1 cellular context compared by ENCODE assay signal in the genomic region with DNA sequence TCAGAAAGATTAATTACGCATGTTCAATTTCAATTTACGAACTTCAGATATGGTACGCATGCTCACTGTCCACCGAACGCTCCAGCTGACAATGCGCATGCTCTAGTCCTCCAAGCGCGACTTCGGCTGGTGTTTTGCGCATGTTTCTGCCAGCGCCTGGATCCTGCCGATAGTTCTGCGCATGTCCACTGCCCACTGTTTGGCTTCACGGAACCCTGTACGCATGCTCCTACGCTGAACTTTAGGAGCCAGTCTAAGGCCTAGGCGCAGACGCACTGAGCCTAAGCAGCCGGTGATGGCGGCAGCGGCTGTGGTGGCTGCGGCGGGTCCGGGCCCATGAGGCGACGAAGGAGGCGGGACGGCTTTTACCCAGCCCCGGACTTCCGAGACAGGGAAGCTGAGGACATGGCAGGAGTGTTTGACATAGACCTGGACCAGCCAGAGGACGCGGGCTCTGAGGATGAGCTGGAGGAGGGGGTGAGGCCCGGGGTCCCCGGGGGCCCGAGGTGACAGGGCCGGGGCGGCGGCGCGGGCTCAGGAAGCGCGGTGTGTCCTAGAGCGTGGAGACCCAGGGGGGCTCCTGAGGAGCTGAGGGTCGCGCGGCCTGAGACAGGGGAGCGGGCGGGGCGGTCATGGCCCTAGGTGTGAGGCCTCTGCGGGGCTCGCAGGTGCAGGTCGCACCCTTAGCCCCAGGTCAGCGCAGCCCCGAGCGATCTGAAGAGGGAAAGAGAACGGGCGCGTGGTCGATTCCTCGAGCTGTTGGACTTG.
A peak's percentile ranks its signal among the peaks of the same experiment; 100 is the strongest.
TF ChIP-seq lines count a peak whose summit lies in the region.

Gene RPS6KB1 (plus strand): TSS at position 273 of the 768 bp plus-strand sequence. CDS start 64 bp downstream, at position 337.
A gene with protein sequence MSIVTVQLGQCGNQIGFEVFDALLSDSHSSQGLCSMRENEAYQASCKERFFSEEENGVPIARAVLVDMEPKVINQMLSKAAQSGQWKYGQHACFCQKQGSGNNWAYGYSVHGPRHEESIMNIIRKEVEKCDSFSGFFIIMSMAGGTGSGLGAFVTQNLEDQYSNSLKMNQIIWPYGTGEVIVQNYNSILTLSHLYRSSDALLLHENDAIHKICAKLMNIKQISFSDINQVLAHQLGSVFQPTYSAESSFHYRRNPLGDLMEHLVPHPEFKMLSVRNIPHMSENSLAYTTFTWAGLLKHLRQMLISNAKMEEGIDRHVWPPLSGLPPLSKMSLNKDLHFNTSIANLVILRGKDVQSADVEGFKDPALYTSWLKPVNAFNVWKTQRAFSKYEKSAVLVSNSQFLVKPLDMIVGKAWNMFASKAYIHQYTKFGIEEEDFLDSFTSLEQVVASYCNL (minus strand): TSS at position 95 of the 768 bp plus-strand sequence. CDS start 1,941 bp downstream, outside the sequence.

TF ChIP-seq in K562, 482 proteins besides CTCF, POLR2A, EP300 and RAD21 (continued from another document):
- TF ChIP-seq ZBTB49 (CRISPR knock-in tag; IDR thresholded peaks at IDR 0.05; ENCODE audit: borderline replicate concordance): no peak
- TF ChIP-seq HOXB6 (CRISPR knock-in tag; IDR thresholded peaks at IDR 0.05; ENCODE audit: borderline replicate concordance): no peak
- TF ChIP-seq THRAP3 (IDR thresholded peaks at IDR 0.05; ENCODE audit: borderline replicate concordance): no peak
- TF ChIP-seq SRF (CRISPR knock-in tag; IDR thresholded peaks at IDR 0.05): no peak
- TF ChIP-seq CCAR2 (IDR thresholded peaks at IDR 0.05; ENCODE audit: low read depth, low read length): no peak
- TF ChIP-seq ZBTB11 (CRISPR knock-in tag; IDR thresholded peaks at IDR 0.05): peak in 1 of 3 experiments; percentile 85; a peak in 2 of 6 replicates
- TF ChIP-seq RFX7 (CRISPR knock-in tag; IDR thresholded peaks at IDR 0.05): no peak
- TF ChIP-seq SMAD4 (CRISPR knock-in tag; conservative IDR thresholded peaks at IDR 0.05): peak; percentile 23; the same call in 1 of the 2 replicates
- TF ChIP-seq, protein P1, sequence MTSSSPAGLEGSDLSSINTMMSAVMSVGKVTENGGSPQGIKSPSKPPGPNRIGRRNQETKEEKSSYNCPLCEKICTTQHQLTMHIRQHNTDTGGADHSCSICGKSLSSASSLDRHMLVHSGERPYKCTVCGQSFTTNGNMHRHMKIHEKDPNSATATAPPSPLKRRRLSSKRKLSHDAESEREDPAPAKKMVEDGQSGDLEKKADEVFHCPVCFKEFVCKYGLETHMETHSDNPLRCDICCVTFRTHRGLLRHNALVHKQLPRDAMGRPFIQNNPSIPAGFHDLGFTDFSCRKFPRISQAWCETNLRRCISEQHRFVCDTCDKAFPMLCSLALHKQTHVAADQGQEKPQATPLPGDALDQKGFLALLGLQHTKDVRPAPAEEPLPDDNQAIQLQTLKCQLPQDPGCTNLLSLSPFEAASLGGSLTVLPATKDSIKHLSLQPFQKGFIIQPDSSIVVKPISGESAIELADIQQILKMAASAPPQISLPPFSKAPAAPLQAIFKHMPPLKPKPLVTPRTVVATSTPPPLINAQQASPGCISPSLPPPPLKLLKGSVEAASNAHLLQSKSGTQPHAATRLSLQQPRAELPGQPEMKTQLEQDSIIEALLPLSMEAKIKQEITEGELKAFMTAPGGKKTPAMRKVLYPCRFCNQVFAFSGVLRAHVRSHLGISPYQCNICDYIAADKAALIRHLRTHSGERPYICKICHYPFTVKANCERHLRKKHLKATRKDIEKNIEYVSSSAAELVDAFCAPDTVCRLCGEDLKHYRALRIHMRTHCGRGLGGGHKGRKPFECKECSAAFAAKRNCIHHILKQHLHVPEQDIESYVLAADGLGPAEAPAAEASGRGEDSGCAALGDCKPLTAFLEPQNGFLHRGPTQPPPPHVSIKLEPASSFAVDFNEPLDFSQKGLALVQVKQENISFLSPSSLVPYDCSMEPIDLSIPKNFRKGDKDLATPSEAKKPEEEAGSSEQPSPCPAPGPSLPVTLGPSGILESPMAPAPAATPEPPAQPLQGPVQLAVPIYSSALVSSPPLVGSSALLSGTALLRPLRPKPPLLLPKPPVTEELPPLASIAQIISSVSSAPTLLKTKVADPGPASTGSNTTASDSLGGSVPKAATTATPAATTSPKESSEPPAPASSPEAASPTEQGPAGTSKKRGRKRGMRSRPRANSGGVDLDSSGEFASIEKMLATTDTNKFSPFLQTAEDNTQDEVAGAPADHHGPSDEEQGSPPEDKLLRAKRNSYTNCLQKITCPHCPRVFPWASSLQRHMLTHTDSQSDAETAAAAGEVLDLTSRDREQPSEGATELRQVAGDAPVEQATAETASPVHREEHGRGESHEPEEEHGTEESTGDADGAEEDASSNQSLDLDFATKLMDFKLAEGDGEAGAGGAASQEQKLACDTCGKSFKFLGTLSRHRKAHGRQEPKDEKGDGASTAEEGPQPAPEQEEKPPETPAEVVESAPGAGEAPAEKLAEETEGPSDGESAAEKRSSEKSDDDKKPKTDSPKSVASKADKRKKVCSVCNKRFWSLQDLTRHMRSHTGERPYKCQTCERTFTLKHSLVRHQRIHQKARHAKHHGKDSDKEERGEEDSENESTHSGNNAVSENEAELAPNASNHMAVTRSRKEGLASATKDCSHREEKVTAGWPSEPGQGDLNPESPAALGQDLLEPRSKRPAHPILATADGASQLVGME (CRISPR knock-in tag; IDR thresholded peaks at IDR 0.05): 0 out of 2 replicates have a peak, but pooled peaks have one; percentile 57
- no peak for TF ChIP-seq CHD2 (IDR thresholded peaks at IDR 0.05; ENCODE audit: low read depth, low read length)
- TF ChIP-seq ELF2 (CRISPR knock-in tag; IDR thresholded peaks at IDR 0.05): no peak
- TF ChIP-seq STAT5A (IDR thresholded peaks at IDR 0.05; ENCODE audit: borderline replicate concordance, low read length): no peak
- no peak for TF ChIP-seq GATAD2B (IDR thresholded peaks at IDR 0.05; ENCODE audit: borderline replicate concordance)
- TF ChIP-seq, protein P2, sequence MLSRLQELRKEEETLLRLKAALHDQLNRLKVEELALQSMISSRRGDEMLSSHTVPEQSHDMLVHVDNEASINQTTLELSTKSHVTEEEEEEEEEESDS (CRISPR knock-in tag; IDR thresholded peaks at IDR 0.05): no peak
- TF ChIP-seq HNRNPK (IDR thresholded peaks at IDR 0.05; ENCODE audit: low read depth, low read length, poor library complexity, severe bottlenecking): no peak
